In the genomic region with DNA sequence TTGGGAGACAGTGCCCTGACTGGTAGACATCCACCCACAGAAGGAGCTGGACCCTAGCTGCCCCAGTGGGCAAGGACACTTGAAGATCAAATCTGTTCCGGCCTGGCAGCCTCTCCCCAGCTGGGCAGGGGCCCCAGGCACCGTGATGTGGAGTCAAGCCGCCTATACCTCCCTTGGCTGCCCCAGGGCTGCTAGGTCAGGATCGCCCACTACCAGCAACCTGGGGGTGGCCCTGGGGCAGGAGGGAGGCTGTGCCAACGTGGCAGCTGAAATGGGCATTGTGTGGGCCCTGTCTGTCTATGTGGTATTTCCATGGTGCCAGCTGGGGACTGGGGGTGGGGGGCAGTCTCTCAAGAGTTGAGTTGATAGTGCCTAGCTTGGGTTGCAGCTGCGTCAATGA, we compare ENCODE assay signal across 8 cellular contexts. TPM values are rescaled to one million over a fixed set of nuclear protein-coding genes. Genes with fewer than 3 reads are reported as not detected.
DNase-seq lines count a peak whose midpoint lies in the region; ATAC-seq and TF ChIP-seq lines count a peak whose summit lies in the region.

No MANE protein-coding gene starts in this region.

- H3K27ac ChIP-seq in breast epithelium, result peak overlapping the region; percentile 84 to 92
- peak overlapping the region; percentile 81 for H3K27ac ChIP-seq in lower lobe of right lung
- H3K27ac ChIP-seq in thymus (ENCODE audit: low read depth), result no peak overlapping the region

- H3K27me3 Mint-ChIP-seq in T-helper 1 cell treated with Interleukin-12 subunit alpha and Interleukin-12 subunit beta and Interleukin-4 antibody, amounts not matched to agents 30 μg/mL and 1 μg/mL, for 36 hours (ENCODE audit: low read depth), result no peaks in the 10 kb centered on the region

- no peaks in the 10 kb centered on the region for H3K9me3 Mint-ChIP-seq in T-helper 1 cell treated with Interleukin-12 subunit alpha and Interleukin-12 subunit beta and Interleukin-4 antibody, amounts not matched to agents 30 μg/mL and 1 μg/mL, for 36 hours

- intact Hi-C loops in breast epithelium (cut with DNase I; ENCODE audit: low total_unique reads) (no loop called here), lower lobe of right lung (cut with DNase I) (no loop called here)

- H3K27me3 ChIP-seq in breast epithelium, result no peaks in the 10 kb centered on the region
- no peaks in the 10 kb centered on the region for H3K27me3 ChIP-seq in lower lobe of right lung (ENCODE audit: low read depth)
- H3K27me3 ChIP-seq in thymus (ENCODE audit: control insufficient read depth, insufficient read depth), result no peaks in the 10 kb centered on the region

- DNase-seq in T-helper 1 cell (no peak), breast epithelium (ENCODE audit: low spot score in 2 of 2) (no peak), lower lobe of right lung (peak; percentile 45), DMS53 (lab: John Stamatoyannopoulos, UW) (no peak), superior temporal gyrus (ENCODE audit: extremely low spot score) (no peak)

- peaks cover 4% of the 10 kb centered on the region for H3K36me3 Mint-ChIP-seq in T-helper 1 cell treated with Interleukin-12 subunit alpha and Interleukin-12 subunit beta and Interleukin-4 antibody, amounts not matched to agents 30 μg/mL and 1 μg/mL, for 36 hours (ENCODE audit: low read depth)

- no peak for TF ChIP-seq POLR2A in breast epithelium (IDR thresholded peaks at IDR 0.05)

- ATAC-seq in lower lobe of right lung, result no peak
- no peak for ATAC-seq in GM21737 (IDR thresholded peaks at IDR 0.05; ENCODE audit: unreplicated experiment)

- H3K4me3 ChIP-seq in breast epithelium (peak overlapping the region; percentile 84 to 99 (median 98)), lower lobe of right lung (peak overlapping the region; percentile 86), thymus (ENCODE audit: low read length) (peak overlapping the region; percentile 71)

- WGBS in thymus, result 62% methylated on average over 6 of the region's 6 CpGs

- peaks cover 16% of the 10 kb centered on the region for H3K4me1 Mint-ChIP-seq in T-helper 1 cell treated with Interleukin-12 subunit alpha and Interleukin-12 subunit beta and Interleukin-4 antibody, amounts not matched to agents 30 μg/mL and 1 μg/mL, for 36 hours (ENCODE audit: low read depth)

- H3K4me1 ChIP-seq in breast epithelium (peaks cover 0 to 10% of the 10 kb centered on the region in 2 donors), lower lobe of right lung (peaks cover 17% of the 10 kb centered on the region), thymus (ENCODE audit: control insufficient read depth, insufficient read depth, low read length) (peaks cover 13% of the 10 kb centered on the region)

- TF ChIP-seq CTCF in breast epithelium (IDR thresholded peaks at IDR 0.05) (no peak), lower lobe of right lung (IDR thresholded peaks at IDR 0.05) (no peak)

- H3K9me3 ChIP-seq in breast epithelium (no peaks in the 10 kb centered on the region), lower lobe of right lung (no peaks in the 10 kb centered on the region), thymus (ENCODE audit: control insufficient read depth) (no peaks in the 10 kb centered on the region)

- H3K27ac Mint-ChIP-seq in T-helper 1 cell treated with Interleukin-12 subunit alpha and Interleukin-12 subunit beta and Interleukin-4 antibody, amounts not matched to agents 30 μg/mL and 1 μg/mL, for 36 hours, result peak overlapping the region; percentile 72

- H3K36me3 ChIP-seq in breast epithelium, result no peaks in the 10 kb centered on the region
- peaks cover 35% of the 10 kb centered on the region for H3K36me3 ChIP-seq in lower lobe of right lung
- peaks cover 34% of the 10 kb centered on the region for H3K36me3 ChIP-seq in thymus (ENCODE audit: control insufficient read depth, insufficient read depth)

- H3K4me3 Mint-ChIP-seq in T-helper 1 cell treated with Interleukin-12 subunit alpha and Interleukin-12 subunit beta and Interleukin-4 antibody, amounts not matched to agents 30 μg/mL and 1 μg/mL, for 36 hours, result peak overlapping the region; percentile 95

RNA-seq across cellular contexts. Expression of gene PDK2, which starts 0.9 kb away (rescaled TPM):
- total RNA-seq in breast epithelium (10 to 100 TPM; 28.2 to 53.4 (median 30.5) TPM), lower lobe of right lung (35.7 TPM)
- polyA plus RNA-seq in thymus, result 14.5 TPM

RNA-seq across cellular contexts. Expression of gene SAMD14, which starts 33.9 kb away (rescaled TPM):
- total RNA-seq in breast epithelium, result under 1 TPM in 2 of 3 donors, not detected in 1; 0.16 to 0.98 TPM
- 9.2 TPM for total RNA-seq in lower lobe of right lung
- 0.62 TPM for polyA plus RNA-seq in thymus

RNA-seq across cellular contexts. Expression of gene ITGA3, which starts 40.2 kb away (rescaled TPM):
- total RNA-seq in breast epithelium (10 to 100 TPM; 10.6 to 67.6 (median 48.5) TPM), lower lobe of right lung (162 TPM)
- polyA plus RNA-seq in thymus, result 27.7 TPM

RNA-seq across cellular contexts. Expression of gene PPP1R9B, which starts 54.4 kb away (rescaled TPM):
- 10 to 100 TPM; 21.8 to 24.9 (median 22.7) TPM for total RNA-seq in breast epithelium
- total RNA-seq in lower lobe of right lung, result 92.6 TPM
- polyA plus RNA-seq in thymus, result 47.9 TPM
